In genomic region chr1:226532553-226532952, GRCh38 we compare ENCODE assay signal across 27 cellular contexts. TPM values are rescaled to one million over a fixed set of nuclear protein-coding genes. Genes with fewer than 3 reads are reported as not detected.
DNase-seq lines count a peak whose midpoint lies in the region; ATAC-seq, FAIRE-seq and TF ChIP-seq lines count a peak whose summit lies in the region.
"Had no signal": no experiment of that assay in that cellular context is flagged by ENCODE, and none has a peak within 500 bp of the region (broad histone marks: within the 10 kb centered on the region; RNA-seq: fewer than 3 reads in every experiment).

No MANE protein-coding gene starts in this region.

- H2BK20ac ChIP-seq in H1 (ENCODE audit: low read length): no peak overlapping the region

- no peak overlapping the region for H2AK5ac ChIP-seq in H1 (ENCODE audit: low read depth, low read length)

- CTCF ChIA-PET in H1 (lab: Charles Lee; ENCODE audit: partially characterized antibody): interaction anchor here (0.8 to 9.3 kb wide), 7 partner anchors 11 to 296 kb away, joined by 3 to 71 read pairs (median 4); partner anchors contain the start of gene STUM
- CTCF ChIA-PET in activated CD8-positive, alpha-beta T cell treated with anti-CD3 and anti-CD28 coated beads, Interleukin-2, amount 10 ng/mL, durations not matched to agents 7 days and 5 days (lab: Charles Lee): interaction anchor here (1.6 kb wide), 1 partner anchor 14 kb away, joined by 5 read pairs; no protein-coding TSS in a partner anchor

- peak; percentile 35 for DNase-seq in A172 (ENCODE audit: low spot score)
- DNase-seq in ELF-1 (ENCODE audit: low read depth, low spot score): peak; percentile 71
- DNase-seq in H1 (ENCODE audit: low read depth in 1 of 2, low spot score in 2 of 2): no peak
- peak; percentile 23 for DNase-seq in kidney tubule cell (ENCODE audit: low spot score)
- DNase-seq in NCI-H82 treated with DMSO at 0.1 percent for 48 hours (lab: John Stamatoyannopoulos, UW; ENCODE audit: unreplicated experiment): no peak
- no peak for DNase-seq in activated CD8-positive, alpha-beta T cell treated with anti-CD3 and anti-CD28 coated beads, Interleukin-2, amount 10 ng/mL, durations not matched to agents 7 days and 5 days
- DNase-seq in posterior vena cava (ENCODE audit: low spot score): no peak
- DNase-seq: ACHN; CD4-positive, alpha-beta T cell; DMS 273 treated with DMSO at 0.1 percent for 48 hours; GDM1; Karpas-422; MV-4-11; NCI-H1694; NCI-H2081 treated with DMSO at 0.1 percent for 48 hours; NCI-H510A; NCI-H748 treated with DMSO at 0.1 percent for 48 hours; NK-92 treated with Interleukin-12 subunit alpha and Interleukin-12 subunit beta, amount 100 ng/mL, for 24 hours; SIG-M5 had no signal

- no peaks in the 10 kb centered on the region for H3K79me1 ChIP-seq in H1 (ENCODE audit: low read depth, low read length)

- no peak overlapping the region for H3K23ac ChIP-seq in H1 (ENCODE audit: insufficient read length)

- H3K27ac ChIP-seq in H1 (ENCODE audit: low read depth, low read length): no peak overlapping the region
- H3K27ac ChIP-seq: BLaER1 had no signal

- H2BK5ac ChIP-seq in H1 (ENCODE audit: low read depth, low read length): no peak overlapping the region

- H2AFZ ChIP-seq in H1 (ENCODE audit: low read length): no peak overlapping the region

- H2BK120ac ChIP-seq in H1 (replicated peaks; ENCODE audit: low read depth, low read length): no peak overlapping the region

- no peak for TF ChIP-seq CTCF in H1 (IDR thresholded peaks at IDR 0.05; ENCODE audit: control extremely low read depth in 1 of 3, insufficient read depth in 1 of 3, low read depth in 1 of 3, low read length in 3 of 3)

- no peak overlapping the region for H3K9ac ChIP-seq in H1 (replicated peaks in 1 of 4; ENCODE audit: extremely low read depth in 1 of 4, low read depth in 3 of 4, low read length in 3 of 4)
- H3K9ac ChIP-seq: BLaER1 had no signal

- H3K56ac ChIP-seq in H1 (replicated peaks; ENCODE audit: insufficient read length, low read depth, low read length): no peak overlapping the region

- no peak overlapping the region for H2BK12ac ChIP-seq in H1 (ENCODE audit: low read depth, low read length)

- POLR2A ChIA-PET in H1 (lab: Charles Lee; ENCODE audit: partially characterized antibody): interaction anchor here (0.7 to 1.0 kb wide), 2 partner anchors 10 to 14 kb away, joined by 3 to 4 read pairs; no protein-coding TSS in a partner anchor
- POLR2A ChIA-PET in activated CD8-positive, alpha-beta T cell treated with anti-CD3 and anti-CD28 coated beads, Interleukin-2, amount 10 ng/mL, durations not matched to agents 7 days and 5 days (lab: Charles Lee): no interaction called here

- H4K20me1 ChIP-seq in H1 (replicated peaks in 1 of 2; ENCODE audit: control insufficient read depth in 1 of 2, insufficient read depth in 2 of 2, low read length in 2 of 2): no peaks in the 10 kb centered on the region
- H4K20me1 ChIP-seq: BLaER1 had no signal

- H3K4me3 ChIP-seq in H1 (ENCODE audit: extremely low read depth in 1 of 4, insufficient read depth in 2 of 4, low read depth in 3 of 4, low read length in 4 of 4): no peak overlapping the region
- H3K4me3 ChIP-seq: BLaER1 had no signal

- FAIRE-seq in H1 (lab: Jason Lieb, UNC): no peak
- FAIRE-seq: GM18507 had no signal

- no peak overlapping the region for H3K4me2 ChIP-seq in H1 (ENCODE audit: insufficient read depth in 1 of 2, low read depth in 2 of 2, low read length in 2 of 2)
- H3K4me2 ChIP-seq: BLaER1 had no signal

- ATAC-seq in activated CD8-positive, alpha-beta T cell treated with anti-CD3 and anti-CD28 coated beads, Interleukin-2, amount 10 ng/mL, durations not matched to agents 7 days and 5 days: no peak
- no peak for ATAC-seq in HG02610 (IDR thresholded peaks at IDR 0.05; ENCODE audit: unreplicated experiment)
- ATAC-seq: Panc1, SK-N-SH treated with all-trans-retinoic acid at 6 μM for 48 hours had no signal

- WGBS in H1 (ENCODE audit: extremely low coverage in 1 of 2, insufficient coverage in 1 of 2, insufficient read length in 1 of 2, insufficient replicate concordance in 2 of 2, low coverage in 1 of 2, low lambda C conversion rate in 2 of 2, missing lambda C conversion rate in 1 of 2), 2 experiments: 45% methylated on average over 2 of the region's 2 CpGs; no CpG with 5 or more reads in 1 of the 2 experiments

- H3K23me2 ChIP-seq in H1 (ENCODE audit: low read depth, low read length): no peaks in the 10 kb centered on the region

- no peak for TF ChIP-seq EP300 in H1 (IDR thresholded peaks at IDR 0.05; ENCODE audit: borderline replicate concordance in 1 of 2, low read depth in 2 of 2, low read length in 2 of 2)

- no peak overlapping the region for H3K4me3 Mint-ChIP-seq in activated CD8-positive, alpha-beta T cell treated with anti-CD3 and anti-CD28 coated beads, Interleukin-2, amount 10 ng/mL, durations not matched to agents 7 days and 5 days
- H3K4me3 Mint-ChIP-seq: CD4-positive, alpha-beta T cell had no signal

- H3K14ac ChIP-seq in H1 (ENCODE audit: insufficient read length): no peak overlapping the region

- H3K27ac Mint-ChIP-seq in activated CD8-positive, alpha-beta T cell treated with anti-CD3 and anti-CD28 coated beads, Interleukin-2, amount 10 ng/mL, durations not matched to agents 7 days and 5 days: no peak overlapping the region
- H3K27ac Mint-ChIP-seq: CD4-positive, alpha-beta T cell had no signal

- no peaks in the 10 kb centered on the region for H3K4me1 Mint-ChIP-seq in activated CD8-positive, alpha-beta T cell treated with anti-CD3 and anti-CD28 coated beads, Interleukin-2, amount 10 ng/mL, durations not matched to agents 7 days and 5 days (ENCODE audit: low read depth)

- H3K9me3 Mint-ChIP-seq in activated CD8-positive, alpha-beta T cell treated with anti-CD3 and anti-CD28 coated beads, Interleukin-2, amount 10 ng/mL, durations not matched to agents 7 days and 5 days (ENCODE audit: insufficient read depth): no peaks in the 10 kb centered on the region
- H3K9me3 Mint-ChIP-seq: CD4-positive, alpha-beta T cell had no signal

- H2BK15ac ChIP-seq in H1 (ENCODE audit: low read length): no peak overlapping the region

- no peaks in the 10 kb centered on the region for H3K36me3 ChIP-seq in H1 (ENCODE audit: control insufficient read depth in 2 of 4, insufficient read depth in 4 of 4, low read length in 3 of 4)
- H3K36me3 ChIP-seq: BLaER1 had no signal

- no peak overlapping the region for H4K5ac ChIP-seq in H1 (ENCODE audit: insufficient read length, low read depth, low read length)

- TF ChIP-seq RAD21 in H1 (IDR thresholded peaks at IDR 0.05 in 1 of 2, conservative IDR thresholded peaks at IDR 0.05 in 1 of 2; ENCODE audit: low read depth in 2 of 2, low read length in 2 of 2): no peak

- H3K27me3 ChIP-seq in H1 (replicated peaks in 1 of 4; ENCODE audit: control insufficient read depth in 3 of 4, extremely low read depth in 1 of 4, insufficient read depth in 3 of 4, low read length in 3 of 4): no peaks in the 10 kb centered on the region; a peak in 1 of 7 replicates
- H3K27me3 ChIP-seq: BLaER1 had no signal

- H4K91ac ChIP-seq in H1 (replicated peaks; ENCODE audit: insufficient read length, low read length): no peak overlapping the region

- no peaks in the 10 kb centered on the region for H3K79me2 ChIP-seq in H1 (ENCODE audit: control insufficient read depth in 1 of 2, insufficient read depth in 2 of 2, low read length in 2 of 2)

- peaks cover 11% of the 10 kb centered on the region for H3K27me3 Mint-ChIP-seq in activated CD8-positive, alpha-beta T cell treated with anti-CD3 and anti-CD28 coated beads, Interleukin-2, amount 10 ng/mL, durations not matched to agents 7 days and 5 days (ENCODE audit: low read depth)

- TF ChIP-seq POLR2A in H1 (IDR thresholded peaks at IDR 0.05; ENCODE audit: control extremely low read depth in 1 of 2, low read depth in 2 of 2, low read length in 2 of 2): no peak

- H4K8ac ChIP-seq in H1 (ENCODE audit: extremely low read depth, insufficient read depth, low read length): no peak overlapping the region

- H3K4me1 ChIP-seq in H1 (replicated peaks in 1 of 4; ENCODE audit: control insufficient read depth in 3 of 4, insufficient read depth in 4 of 4, low read length in 3 of 4): no peaks in the 10 kb centered on the region; a peak in 1 of 7 replicates
- H3K4me1 ChIP-seq: BLaER1 had no signal

- no peak overlapping the region for H3K4ac ChIP-seq in H1 (replicated peaks; ENCODE audit: insufficient read length, low read depth, low read length)

- intact Hi-C loops in posterior vena cava (cut with DNase I): no loop called here

- H3K9me3 ChIP-seq in H1 (ENCODE audit: insufficient read depth in 2 of 2, low read depth in 1 of 2, low read length in 1 of 2): no peaks in the 10 kb centered on the region
- H3K9me3 ChIP-seq: BLaER1, Caco-2 had no signal

- no peak overlapping the region for H3K18ac ChIP-seq in H1 (ENCODE audit: extremely low read depth, low read length)

- no peaks in the 10 kb centered on the region for H3K36me3 Mint-ChIP-seq in activated CD8-positive, alpha-beta T cell treated with anti-CD3 and anti-CD28 coated beads, Interleukin-2, amount 10 ng/mL, durations not matched to agents 7 days and 5 days (ENCODE audit: low read depth)

TF ChIP-seq in H1, 55 proteins besides CTCF, POLR2A, EP300 and RAD21:
- no peak for TF ChIP-seq CEBPB (IDR thresholded peaks at IDR 0.05; ENCODE audit: low read depth, low read length)
- TF ChIP-seq TEAD4 (IDR thresholded peaks at IDR 0.05; ENCODE audit: low read depth, low read length): peak; percentile 99
- 0 out of 2 replicates have a peak, but pooled peaks have one; percentile 29 for TF ChIP-seq YY1 (IDR thresholded peaks at IDR 0.05; ENCODE audit: low read depth, low read length)
TF ChIP-seq in H1: peak in this region for 2.

RNA-seq across cellular contexts. Expression of gene STUM, which starts 16.0 kb away (rescaled TPM):
- total RNA-seq in A172 (2014; rRNA removed; shearing (Covaris generic)): not detected in 2 replicates
- 1.2 and 1.3 TPM in 2 replicates for total RNA-seq in H1 (2021; fragmentation: NEBNext Ultra II Directional; extraction: Animal tissue kit (Norgen Biotek cat#: 25700))
- polyA plus RNA-seq in H1 (2011; rRNA removed): 0.76 and 0.85 TPM in 2 replicates
- 1.1 TPM for polyA plus RNA-seq in H1 (2011; cell fraction: cytosol; rRNA removed)
- 3.4 TPM for polyA plus RNA-seq in H1 (2011; cell fraction: nucleus; rRNA removed)
- 0.66 to 0.97 TPM (median 0.83 TPM) in 4 replicates for polyA plus RNA-seq in H1 (2012, experiment 1 of 2)
- polyA plus RNA-seq in H1 (2012, experiment 2 of 2): 0.45 TPM
- polyA plus RNA-seq in H1 (2013, experiment 1 of 2): 0.55 TPM
- polyA plus RNA-seq in H1 (2013, experiment 2 of 2): 0.53 TPM
- polyA minus RNA-seq in H1 (2011; rRNA and poly(A)+ RNA removed): 0.61 and 0.66 TPM in 2 replicates
- polyA minus RNA-seq in H1 (2011; cell fraction: cytosol; rRNA and poly(A)+ RNA removed): 0.15 TPM
- 1.00 TPM for polyA minus RNA-seq in H1 (2011; cell fraction: nucleus; rRNA and poly(A)+ RNA removed)
- not detected for total RNA-seq in activated CD8-positive, alpha-beta T cell treated with anti-CD3 and anti-CD28 coated beads, Interleukin-2, amount 10 ng/mL, durations not matched to agents 7 days and 5 days
- total RNA-seq in posterior vena cava: 1 to 10 TPM; 3.9 to 6.8 TPM
- total RNA-seq: CD4-positive, alpha-beta T cell; H4; M059J had no signal

Comparison
In these comparisons a context has a peak if more than half of its experiments do, and no peak if none do; other contexts are left out.
1. DNase-seq: peak in A172 (single experiment), ELF-1 (single experiment) and kidney tubule cell (single experiment); none in H1 (0 of 2), NCI-H82 treated with DMSO at 0.1 percent for 48 hours (single experiment), activated CD8-positive, alpha-beta T cell treated with anti-CD3 and anti-CD28 coated beads, Interleukin-2, amount 10 ng/mL, durations not matched to agents 7 days and 5 days (single experiment) and posterior vena cava (single experiment).